13 cellular contexts compared by ENCODE assay signal in genomic region chr1:205432692-205433091, GRCh38. TPM values are rescaled to one million over a fixed set of nuclear protein-coding genes. Genes with fewer than 3 reads are reported as not detected.
"Had no signal": no experiment of that assay in that cellular context is flagged by ENCODE, and none has a peak within 500 bp of the region (broad histone marks: within the 10 kb centered on the region; RNA-seq: fewer than 3 reads in every experiment).

No MANE protein-coding gene starts in this region.

RNA-seq across cellular contexts. Expression of gene LEMD1, which starts 10.8 kb away (rescaled TPM):
- total RNA-seq: natural killer cell, osteoblast, psoas muscle, right cardiac atrium, right lobe of liver, spleen, stomach, subcutaneous adipose tissue, thoracic aorta, tibial nerve, ureter, vagina had no signal
- polyA plus RNA-seq: naive thymus-derived CD4-positive, alpha-beta T cell; psoas muscle; right cardiac atrium; spleen had no signal

RNA-seq across cellular contexts. Expression of gene BLACAT1, which starts 23.2 kb away (rescaled TPM):
- total RNA-seq: osteoblast, psoas muscle, subcutaneous adipose tissue, thoracic aorta had no signal
- polyA plus RNA-seq: psoas muscle had no signal
